ENCODE assay signal across 2 cellular contexts in genomic region chr7:157272351-157273207, GRCh38.
A peak's percentile ranks its signal among the peaks of the same experiment; 100 is the strongest.
TF ChIP-seq lines count a peak whose summit lies in the region.

No MANE protein-coding gene starts in this region.

TF ChIP-seq in GM23338, 12 proteins besides CTCF, POLR2A, EP300 and RAD21 (continued from another document):
- TF ChIP-seq, protein P1, sequence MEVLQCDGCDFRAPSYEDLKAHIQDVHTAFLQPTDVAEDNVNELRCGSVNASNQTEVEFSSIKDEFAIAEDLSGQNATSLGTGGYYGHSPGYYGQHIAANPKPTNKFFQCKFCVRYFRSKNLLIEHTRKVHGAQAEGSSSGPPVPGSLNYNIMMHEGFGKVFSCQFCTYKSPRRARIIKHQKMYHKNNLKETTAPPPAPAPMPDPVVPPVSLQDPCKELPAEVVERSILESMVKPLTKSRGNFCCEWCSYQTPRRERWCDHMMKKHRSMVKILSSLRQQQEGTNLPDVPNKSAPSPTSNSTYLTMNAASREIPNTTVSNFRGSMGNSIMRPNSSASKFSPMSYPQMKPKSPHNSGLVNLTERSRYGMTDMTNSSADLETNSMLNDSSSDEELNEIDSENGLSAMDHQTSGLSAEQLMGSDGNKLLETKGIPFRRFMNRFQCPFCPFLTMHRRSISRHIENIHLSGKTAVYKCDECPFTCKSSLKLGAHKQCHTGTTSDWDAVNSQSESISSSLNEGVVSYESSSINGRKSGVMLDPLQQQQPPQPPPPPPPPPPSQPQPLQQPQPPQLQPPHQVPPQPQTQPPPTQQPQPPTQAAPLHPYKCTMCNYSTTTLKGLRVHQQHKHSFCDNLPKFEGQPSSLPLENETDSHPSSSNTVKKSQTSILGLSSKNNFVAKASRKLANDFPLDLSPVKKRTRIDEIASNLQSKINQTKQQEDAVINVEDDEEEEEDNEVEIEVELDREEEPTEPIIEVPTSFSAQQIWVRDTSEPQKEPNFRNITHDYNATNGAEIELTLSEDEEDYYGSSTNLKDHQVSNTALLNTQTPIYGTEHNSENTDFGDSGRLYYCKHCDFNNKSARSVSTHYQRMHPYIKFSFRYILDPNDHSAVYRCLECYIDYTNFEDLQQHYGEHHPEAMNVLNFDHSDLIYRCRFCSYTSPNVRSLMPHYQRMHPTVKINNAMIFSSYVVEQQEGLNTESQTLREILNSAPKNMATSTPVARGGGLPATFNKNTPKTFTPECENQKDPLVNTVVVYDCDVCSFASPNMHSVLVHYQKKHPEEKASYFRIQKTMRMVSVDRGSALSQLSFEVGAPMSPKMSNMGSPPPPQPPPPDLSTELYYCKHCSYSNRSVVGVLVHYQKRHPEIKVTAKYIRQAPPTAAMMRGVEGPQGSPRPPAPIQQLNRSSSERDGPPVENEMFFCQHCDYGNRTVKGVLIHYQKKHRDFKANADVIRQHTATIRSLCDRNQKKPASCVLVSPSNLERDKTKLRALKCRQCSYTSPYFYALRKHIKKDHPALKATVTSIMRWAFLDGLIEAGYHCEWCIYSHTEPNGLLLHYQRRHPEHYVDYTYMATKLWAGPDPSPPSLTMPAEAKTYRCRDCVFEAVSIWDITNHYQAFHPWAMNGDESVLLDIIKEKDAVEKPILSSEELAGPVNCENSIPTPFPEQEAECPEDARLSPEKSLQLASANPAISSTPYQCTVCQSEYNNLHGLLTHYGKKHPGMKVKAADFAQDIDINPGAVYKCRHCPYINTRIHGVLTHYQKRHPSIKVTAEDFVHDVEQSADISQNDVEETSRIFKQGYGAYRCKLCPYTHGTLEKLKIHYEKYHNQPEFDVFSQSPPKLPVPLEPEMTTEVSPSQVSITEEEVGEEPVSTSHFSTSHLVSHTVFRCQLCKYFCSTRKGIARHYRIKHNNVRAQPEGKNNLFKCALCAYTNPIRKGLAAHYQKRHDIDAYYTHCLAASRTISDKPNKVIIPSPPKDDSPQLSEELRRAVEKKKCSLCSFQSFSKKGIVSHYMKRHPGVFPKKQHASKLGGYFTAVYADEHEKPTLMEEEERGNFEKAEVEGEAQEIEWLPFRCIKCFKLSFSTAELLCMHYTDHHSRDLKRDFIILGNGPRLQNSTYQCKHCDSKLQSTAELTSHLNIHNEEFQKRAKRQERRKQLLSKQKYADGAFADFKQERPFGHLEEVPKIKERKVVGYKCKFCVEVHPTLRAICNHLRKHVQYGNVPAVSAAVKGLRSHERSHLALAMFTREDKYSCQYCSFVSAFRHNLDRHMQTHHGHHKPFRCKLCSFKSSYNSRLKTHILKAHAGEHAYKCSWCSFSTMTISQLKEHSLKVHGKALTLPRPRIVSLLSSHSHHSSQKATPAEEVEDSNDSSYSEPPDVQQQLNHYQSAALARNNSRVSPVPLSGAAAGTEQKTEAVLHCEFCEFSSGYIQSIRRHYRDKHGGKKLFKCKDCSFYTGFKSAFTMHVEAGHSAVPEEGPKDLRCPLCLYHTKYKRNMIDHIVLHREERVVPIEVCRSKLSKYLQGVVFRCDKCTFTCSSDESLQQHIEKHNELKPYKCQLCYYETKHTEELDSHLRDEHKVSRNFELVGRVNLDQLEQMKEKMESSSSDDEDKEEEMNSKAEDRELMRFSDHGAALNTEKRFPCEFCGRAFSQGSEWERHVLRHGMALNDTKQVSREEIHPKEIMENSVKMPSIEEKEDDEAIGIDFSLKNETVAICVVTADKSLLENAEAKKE (CRISPR knock-in tag; IDR thresholded peaks at IDR 0.05): no peak

TF ChIP-seq in HepG2, 621 proteins besides CTCF, POLR2A, EP300 and RAD21 (continued from another document):
- TF ChIP-seq RBM22 (optimal IDR thresholded peaks at IDR 0.05; ENCODE audit: low read length) (peak; percentile 51), ZNF615 (CRISPR knock-in tag; IDR thresholded peaks at IDR 0.05; ENCODE audit: borderline replicate concordance) (no peak), AGO2 (optimal IDR thresholded peaks at IDR 0.05; ENCODE audit: low read depth, low read length) (peak; percentile 45), NR3C1 (CRISPR knock-in tag; IDR thresholded peaks at IDR 0.05) (no peak), TOE1 (CRISPR knock-in tag; IDR thresholded peaks at IDR 0.05) (no peak), ZNF567 (CRISPR knock-in tag; IDR thresholded peaks at IDR 0.05; ENCODE audit: borderline replicate concordance) (no peak), HCFC1 (IDR thresholded peaks at IDR 0.05; ENCODE audit: low read depth, low read length) (no peak), TP53 (CRISPR knock-in tag; conservative IDR thresholded peaks at IDR 0.05) (no peak), ARHGAP35 (CRISPR knock-in tag; IDR thresholded peaks at IDR 0.05; ENCODE audit: borderline replicate concordance) (no peak), KAT7 (CRISPR knock-in tag; IDR thresholded peaks at IDR 0.05; ENCODE audit: borderline replicate concordance) (no peak), RFXANK (CRISPR knock-in tag; IDR thresholded peaks at IDR 0.05) (no peak), MYNN (CRISPR knock-in tag; IDR thresholded peaks at IDR 0.05; ENCODE audit: low read depth) (no peak), HES4 (CRISPR knock-in tag; IDR thresholded peaks at IDR 0.05; ENCODE audit: borderline replicate concordance) (no peak), ZNF207 (IDR thresholded peaks at IDR 0.05; ENCODE audit: borderline replicate concordance) (no peak), LCORL (IDR thresholded peaks at IDR 0.05) (no peak), LCORL (CRISPR knock-in tag; IDR thresholded peaks at IDR 0.05) (0 out of 2 replicates have a peak, but pooled peaks have one; percentile 29), ZMYM4 (CRISPR knock-in tag; IDR thresholded peaks at IDR 0.05) (0 out of 2 replicates have a peak, but pooled peaks have one; percentile 36), ZNF263 (CRISPR knock-in tag; IDR thresholded peaks at IDR 0.05) (no peak), ZNF460 (CRISPR knock-in tag; IDR thresholded peaks at IDR 0.05; ENCODE audit: borderline replicate concordance) (no peak), ZNF792 (CRISPR knock-in tag; IDR thresholded peaks at IDR 0.05) (no peak), ZNF570 (CRISPR knock-in tag; IDR thresholded peaks at IDR 0.05; ENCODE audit: borderline replicate concordance) (no peak), KDM2A (CRISPR knock-in tag; IDR thresholded peaks at IDR 0.05; ENCODE audit: borderline replicate concordance, low read depth) (peak; percentile 4; the same call in 1 of the 2 replicates)
- TF ChIP-seq, protein P2, sequence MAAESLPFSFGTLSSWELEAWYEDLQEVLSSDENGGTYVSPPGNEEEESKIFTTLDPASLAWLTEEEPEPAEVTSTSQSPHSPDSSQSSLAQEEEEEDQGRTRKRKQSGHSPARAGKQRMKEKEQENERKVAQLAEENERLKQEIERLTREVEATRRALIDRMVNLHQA (CRISPR knock-in tag; IDR thresholded peaks at IDR 0.05): no peak
- TF ChIP-seq, protein P3, sequence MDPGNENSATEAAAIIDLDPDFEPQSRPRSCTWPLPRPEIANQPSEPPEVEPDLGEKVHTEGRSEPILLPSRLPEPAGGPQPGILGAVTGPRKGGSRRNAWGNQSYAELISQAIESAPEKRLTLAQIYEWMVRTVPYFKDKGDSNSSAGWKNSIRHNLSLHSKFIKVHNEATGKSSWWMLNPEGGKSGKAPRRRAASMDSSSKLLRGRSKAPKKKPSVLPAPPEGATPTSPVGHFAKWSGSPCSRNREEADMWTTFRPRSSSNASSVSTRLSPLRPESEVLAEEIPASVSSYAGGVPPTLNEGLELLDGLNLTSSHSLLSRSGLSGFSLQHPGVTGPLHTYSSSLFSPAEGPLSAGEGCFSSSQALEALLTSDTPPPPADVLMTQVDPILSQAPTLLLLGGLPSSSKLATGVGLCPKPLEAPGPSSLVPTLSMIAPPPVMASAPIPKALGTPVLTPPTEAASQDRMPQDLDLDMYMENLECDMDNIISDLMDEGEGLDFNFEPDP (CRISPR knock-in tag; conservative IDR thresholded peaks at IDR 0.05): 0 out of 2 replicates have a peak, but pooled peaks have one; percentile 41
- TF ChIP-seq, protein P4, sequence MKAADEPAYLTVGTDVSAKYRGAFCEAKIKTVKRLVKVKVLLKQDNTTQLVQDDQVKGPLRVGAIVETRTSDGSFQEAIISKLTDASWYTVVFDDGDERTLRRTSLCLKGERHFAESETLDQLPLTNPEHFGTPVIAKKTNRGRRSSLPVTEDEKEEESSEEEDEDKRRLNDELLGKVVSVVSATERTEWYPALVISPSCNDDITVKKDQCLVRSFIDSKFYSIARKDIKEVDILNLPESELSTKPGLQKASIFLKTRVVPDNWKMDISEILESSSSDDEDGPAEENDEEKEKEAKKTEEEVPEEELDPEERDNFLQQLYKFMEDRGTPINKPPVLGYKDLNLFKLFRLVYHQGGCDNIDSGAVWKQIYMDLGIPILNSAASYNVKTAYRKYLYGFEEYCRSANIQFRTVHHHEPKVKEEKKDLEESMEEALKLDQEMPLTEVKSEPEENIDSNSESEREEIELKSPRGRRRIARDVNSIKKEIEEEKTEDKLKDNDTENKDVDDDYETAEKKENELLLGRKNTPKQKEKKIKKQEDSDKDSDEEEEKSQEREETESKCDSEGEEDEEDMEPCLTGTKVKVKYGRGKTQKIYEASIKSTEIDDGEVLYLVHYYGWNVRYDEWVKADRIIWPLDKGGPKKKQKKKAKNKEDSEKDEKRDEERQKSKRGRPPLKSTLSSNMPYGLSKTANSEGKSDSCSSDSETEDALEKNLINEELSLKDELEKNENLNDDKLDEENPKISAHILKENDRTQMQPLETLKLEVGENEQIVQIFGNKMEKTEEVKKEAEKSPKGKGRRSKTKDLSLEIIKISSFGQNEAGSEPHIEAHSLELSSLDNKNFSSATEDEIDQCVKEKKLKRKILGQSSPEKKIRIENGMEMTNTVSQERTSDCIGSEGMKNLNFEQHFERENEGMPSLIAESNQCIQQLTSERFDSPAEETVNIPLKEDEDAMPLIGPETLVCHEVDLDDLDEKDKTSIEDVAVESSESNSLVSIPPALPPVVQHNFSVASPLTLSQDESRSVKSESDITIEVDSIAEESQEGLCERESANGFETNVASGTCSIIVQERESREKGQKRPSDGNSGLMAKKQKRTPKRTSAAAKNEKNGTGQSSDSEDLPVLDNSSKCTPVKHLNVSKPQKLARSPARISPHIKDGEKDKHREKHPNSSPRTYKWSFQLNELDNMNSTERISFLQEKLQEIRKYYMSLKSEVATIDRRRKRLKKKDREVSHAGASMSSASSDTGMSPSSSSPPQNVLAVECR (CRISPR knock-in tag; IDR thresholded peaks at IDR 0.05; ENCODE audit: borderline replicate concordance): peak; percentile 27
- TF ChIP-seq, protein P5, sequence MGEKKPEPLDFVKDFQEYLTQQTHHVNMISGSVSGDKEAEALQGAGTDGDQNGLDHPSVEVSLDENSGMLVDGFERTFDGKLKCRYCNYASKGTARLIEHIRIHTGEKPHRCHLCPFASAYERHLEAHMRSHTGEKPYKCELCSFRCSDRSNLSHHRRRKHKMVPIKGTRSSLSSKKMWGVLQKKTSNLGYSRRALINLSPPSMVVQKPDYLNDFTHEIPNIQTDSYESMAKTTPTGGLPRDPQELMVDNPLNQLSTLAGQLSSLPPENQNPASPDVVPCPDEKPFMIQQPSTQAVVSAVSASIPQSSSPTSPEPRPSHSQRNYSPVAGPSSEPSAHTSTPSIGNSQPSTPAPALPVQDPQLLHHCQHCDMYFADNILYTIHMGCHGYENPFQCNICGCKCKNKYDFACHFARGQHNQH (CRISPR knock-in tag; IDR thresholded peaks at IDR 0.05): no peak
TF ChIP-seq in HepG2: peak in this region for 8.
